ENCODE assay signal across 18 cellular contexts in the genomic region with DNA sequence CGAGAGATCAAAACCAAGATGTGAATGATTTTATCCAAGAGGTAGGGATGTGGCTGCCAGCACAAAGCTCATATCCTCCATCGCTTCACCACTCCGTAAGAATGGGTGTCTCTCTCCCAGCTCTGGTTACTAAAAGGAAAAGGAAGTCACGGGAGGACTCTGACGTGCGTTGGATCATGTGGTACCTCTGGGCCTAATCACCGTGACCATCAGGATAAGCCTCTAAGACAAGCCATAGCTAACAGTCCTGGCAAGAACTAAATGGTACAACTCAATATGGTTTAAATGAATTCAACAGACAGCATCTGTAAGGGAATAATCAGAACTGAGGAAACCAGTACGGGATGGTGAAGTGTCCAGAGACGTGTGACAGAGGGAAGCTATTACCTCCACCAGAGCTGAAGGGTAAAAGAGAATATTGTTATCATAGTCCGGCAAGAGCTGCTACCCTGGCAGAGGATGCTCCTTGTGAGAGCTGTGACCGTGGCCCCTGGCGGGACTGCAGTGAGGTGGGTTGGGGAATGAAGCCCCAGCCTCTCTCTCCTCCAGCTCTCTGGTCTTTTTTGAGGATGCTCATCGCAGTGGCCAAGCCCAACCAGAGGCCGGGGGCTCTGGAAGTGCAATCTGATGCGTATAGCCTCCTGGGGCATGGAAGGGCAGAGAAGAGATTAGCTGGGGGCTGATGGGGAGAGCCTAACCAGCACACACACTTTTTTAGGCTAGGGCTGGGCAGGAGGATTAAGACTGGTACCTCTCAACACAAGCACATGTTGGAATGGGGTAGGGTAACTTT.
"Had no signal": no experiment of that assay in that cellular context is flagged by ENCODE, and none has a peak within 500 bp of the region (broad histone marks: within the 10 kb centered on the region; RNA-seq: fewer than 3 reads in every experiment).

No MANE protein-coding gene starts in this region.

- H3K4me3 Mint-ChIP-seq: activated B cell treated with CpG ODN at 0.5 μM for 24 hours; naive thymus-derived CD4-positive, alpha-beta T cell; stimulated activated naive CD8-positive, alpha-beta T cell treated with anti-CD3 and anti-CD28 coated beads, Interleukin-15, Interleukin-2, amounts not matched to agents 100 ng/mL and 50 ng/mL, for 24 hours had no signal

- ATAC-seq: esophagus mucosa; mucosa of descending colon; naive thymus-derived CD4-positive, alpha-beta T cell; right cardiac atrium had no signal

- DNase-seq: activated B cell treated with CpG ODN at 0.5 μM for 24 hours; activated CD4-positive, alpha-beta T cell treated with anti-CD3 and anti-CD28 coated beads, Interleukin-2, amount 50 U/mL, for 1 hour; activated CD8-positive, alpha-beta memory T cell treated with anti-CD3 and anti-CD28 coated beads for 24 hours; hippocampal formation; kidney; left ventricle myocardium inferior; mucosa of descending colon; naive thymus-derived CD4-positive, alpha-beta T cell; right cardiac atrium; stimulated activated CD4-positive, alpha-beta T cell treated with anti-CD3 and anti-CD28 coated beads, Interleukin-15, amount 100 ng/mL, for 24 hours; stimulated activated CD4-positive, alpha-beta T cell treated with anti-CD3 and anti-CD28 coated beads, Interleukin-4, amount 100 ng/mL, for 1 hour; T-helper 2 cell; testis; upper lobe of left lung had no signal

- H3K27ac Mint-ChIP-seq: activated B cell treated with CpG ODN at 0.5 μM for 24 hours; stimulated activated naive CD8-positive, alpha-beta T cell treated with anti-CD3 and anti-CD28 coated beads, Interleukin-15, Interleukin-2, amounts not matched to agents 100 ng/mL and 50 ng/mL, for 24 hours had no signal

- H3K27me3 Mint-ChIP-seq: activated B cell treated with CpG ODN at 0.5 μM for 24 hours; naive thymus-derived CD4-positive, alpha-beta T cell; stimulated activated naive CD8-positive, alpha-beta T cell treated with anti-CD3 and anti-CD28 coated beads, Interleukin-15, Interleukin-2, amounts not matched to agents 100 ng/mL and 50 ng/mL, for 24 hours had no signal

- H3K27ac ChIP-seq: ascending aorta, left ventricle myocardium inferior, testis, upper lobe of left lung had no signal

- H3K4me1 ChIP-seq: upper lobe of left lung had no signal

- H3K9me3 Mint-ChIP-seq: activated B cell treated with CpG ODN at 0.5 μM for 24 hours; stimulated activated naive CD8-positive, alpha-beta T cell treated with anti-CD3 and anti-CD28 coated beads, Interleukin-15, Interleukin-2, amounts not matched to agents 100 ng/mL and 50 ng/mL, for 24 hours had no signal

- H3K4me3 ChIP-seq: ascending aorta, left ventricle myocardium inferior, mucosa of descending colon, skin epidermis, testis, upper lobe of left lung had no signal

- H3K27me3 ChIP-seq: ascending aorta, testis, upper lobe of left lung had no signal

- H3K9me3 ChIP-seq: ascending aorta, left ventricle myocardium inferior, mucosa of descending colon, testis, upper lobe of left lung had no signal
